ENCODE assay signal across 1 cellular context in genomic region chr12:67989184-67989965, GRCh38.
TF ChIP-seq lines count a peak whose summit lies in the region.

TSS of gene IFNG-AS1 (plus strand) at chr12:67989447.

TF ChIP-seq in HepG2, 621 proteins besides CTCF, POLR2A, EP300 and RAD21:
- TF ChIP-seq ZNF407 (CRISPR knock-in tag; IDR thresholded peaks at IDR 0.05; ENCODE audit: not compliant biosample characterization) (no peak), PHF20 (CRISPR knock-in tag; IDR thresholded peaks at IDR 0.05) (no peak), ZNF780A (CRISPR knock-in tag; IDR thresholded peaks at IDR 0.05) (no peak)
